Comparison of ENCODE assay signal across 18 cellular contexts in genomic region chr3:101954361-101954760, GRCh38.
DNase-seq lines count a peak whose midpoint lies in the region; ATAC-seq and TF ChIP-seq lines count a peak whose summit lies in the region.
"Had no signal": no experiment of that assay in that cellular context is flagged by ENCODE, and none has a peak within 500 bp of the region (broad histone marks: within the 10 kb centered on the region; RNA-seq: fewer than 3 reads in every experiment).

No MANE protein-coding gene starts in this region.

- no peaks in the 10 kb centered on the region for H3K79me2 ChIP-seq in osteoblast (ENCODE audit: insufficient read depth, low read length)

- H3K36me3 ChIP-seq in osteoblast (ENCODE audit: insufficient read depth, low read length), result no peaks in the 10 kb centered on the region

- no peaks in the 10 kb centered on the region for H3K9me3 ChIP-seq in osteoblast (ENCODE audit: low read depth, low read length)
- H3K9me3 ChIP-seq: A549 had no signal

- H3K27me3 ChIP-seq in osteoblast (ENCODE audit: insufficient read depth, low read length), result no peaks in the 10 kb centered on the region

- H3K4me1 ChIP-seq in osteoblast (ENCODE audit: insufficient read depth, low read length), result peaks cover 13% of the 10 kb centered on the region

- no peak for TF ChIP-seq CTCF in osteoblast (IDR thresholded peaks at IDR 0.05; ENCODE audit: extremely low read depth, low read depth, low read length)

- DNase-seq in DMS79 (lab: John Stamatoyannopoulos, UW), result peak; percentile 25
- DNase-seq in DMS79 treated with DMSO at 0.1 percent for 48 hours (lab: John Stamatoyannopoulos, UW), result no peak
- DNase-seq in dermis microvascular lymphatic vessel endothelial cell (ENCODE audit: low read depth in 2 of 2), result peak; percentile 57 to 64
- no peak for DNase-seq in osteoblast (ENCODE audit: insufficient read length, low spot score, missing footprints)
- no peak for DNase-seq in midbrain (lab: John Stamatoyannopoulos, UW)
- DNase-seq in epidermal melanocyte (ENCODE audit: insufficient read length, low spot score), result no peak
- DNase-seq: AML-193; Calu3; CD8-positive, alpha-beta T cell; H7; HFFc6; IMR-90 had no signal

- H3K4me3 ChIP-seq in osteoblast (ENCODE audit: insufficient read depth, low read length), result no peak overlapping the region
- H3K4me3 ChIP-seq: A549, GM23338, K562 had no signal

- H4K20me1 ChIP-seq in osteoblast (ENCODE audit: insufficient read depth, low read length), result no peaks in the 10 kb centered on the region

- ATAC-seq in GM19324 (IDR thresholded peaks at IDR 0.05; ENCODE audit: low FRiP score, unreplicated experiment), result no peak
- ATAC-seq: A549; CD8-positive, alpha-beta T cell; GM23338; HCT116; K562 had no signal

- H3K27ac ChIP-seq in osteoblast (ENCODE audit: low read depth, low read length), result no peak overlapping the region
- H3K27ac ChIP-seq: 22Rv1, A549 had no signal

- no peak overlapping the region for H3K4me2 ChIP-seq in osteoblast (ENCODE audit: insufficient read depth, low read length)
- H3K4me2 ChIP-seq: A549, GM23338 had no signal

- peak overlapping the region; percentile 0 for H2AFZ ChIP-seq in osteoblast (ENCODE audit: low read length)
- H2AFZ ChIP-seq: GM23338 had no signal

Comparison
In these comparisons a context has a peak if more than half of its experiments do, and no peak if none do; other contexts are left out.
1. DNase-seq: peak in DMS79 (single experiment) and dermis microvascular lymphatic vessel endothelial cell (2 of 2); none in DMS79 treated with DMSO at 0.1 percent for 48 hours (single experiment), osteoblast (single experiment), midbrain (single experiment) and epidermal melanocyte (single experiment).